ENCODE assay signal across 8 cellular contexts in the genomic region with DNA sequence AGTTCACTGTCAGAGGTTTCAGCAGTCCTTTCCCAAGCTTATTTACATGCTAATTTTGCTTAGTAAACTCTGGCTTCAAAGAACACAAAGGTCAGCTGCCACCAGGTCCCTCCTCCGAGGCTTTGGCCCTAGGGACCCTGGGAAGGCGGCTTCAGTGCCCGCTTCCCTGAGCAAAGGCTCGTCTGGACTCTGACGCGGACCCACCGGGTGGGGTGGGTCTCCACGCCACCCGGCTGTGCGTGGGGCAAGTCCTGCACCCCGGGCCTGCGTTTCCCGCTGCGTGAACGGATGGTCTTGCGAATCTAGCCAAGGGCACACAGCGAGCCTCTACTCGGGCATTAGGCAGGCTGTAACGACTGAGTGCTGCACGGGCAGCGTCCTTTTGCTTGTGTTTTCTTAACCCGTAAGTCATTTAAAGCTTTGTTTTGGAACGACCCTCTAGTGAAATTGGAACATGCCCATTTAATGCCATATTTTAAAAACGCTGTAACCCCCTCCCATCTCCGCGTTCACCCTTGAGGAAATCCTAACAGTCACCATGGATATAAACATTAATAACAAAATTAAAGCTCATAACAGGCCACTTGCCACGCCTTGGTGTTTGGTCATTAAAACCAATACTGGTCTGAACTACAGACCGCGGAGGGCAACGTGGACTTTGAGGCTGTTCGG. TPM values are rescaled to one million over a fixed set of nuclear protein-coding genes. Genes with fewer than 3 reads are reported as not detected.
DNase-seq lines count a peak whose midpoint lies in the region; ATAC-seq and TF ChIP-seq lines count a peak whose summit lies in the region.

No MANE protein-coding gene starts in this region.

- peak overlapping the region; percentile 92 to 99 for H3K4me3 ChIP-seq in ascending aorta
- peak overlapping the region; percentile 56 to 96 (median 88) for H3K4me3 ChIP-seq in stomach

- no peak for TF ChIP-seq EP300 in stomach (IDR thresholded peaks at IDR 0.05)

- DNase-seq in stimulated activated naive CD8-positive, alpha-beta T cell treated with anti-CD3 and anti-CD28 coated beads, Interleukin-15, Interleukin-2, amounts not matched to agents 100 U/mL and 50 U/mL, for 24 hours = no peak
- no peak for DNase-seq in ascending aorta (ENCODE audit: low spot score in 2 of 2)
- no peak for DNase-seq in immature natural killer cell
- no peak for DNase-seq in stomach
- no peak for DNase-seq in OCI-M2 (lab: John Stamatoyannopoulos, UW; ENCODE audit: unreplicated experiment)
- DNase-seq in effector CD8-positive, alpha-beta T cell (lab: John Stamatoyannopoulos, UW) = no peak
- DNase-seq in AML-193 (lab: John Stamatoyannopoulos, UW) = no peak

- intact Hi-C loops in ascending aorta (cut with DNase I) (loop anchor here (5.0 kb wide), 3 partner anchors 326 to 556 kb away; a partner anchor contains a TSS), stomach (cut with DNase I; ENCODE audit: low total_unique reads) (no loop called here)

- peak overlapping the region; percentile 87 for H3K4me3 Mint-ChIP-seq in stimulated activated naive CD8-positive, alpha-beta T cell treated with anti-CD3 and anti-CD28 coated beads, Interleukin-15, Interleukin-2, amounts not matched to agents 100 ng/mL and 50 ng/mL, for 24 hours
- H3K4me3 Mint-ChIP-seq in immature natural killer cell = peak overlapping the region; percentile 69 to 82 (median 79)

- TF ChIP-seq CTCF in ascending aorta (IDR thresholded peaks at IDR 0.05) = peak in 1 of 3 experiments; percentile 0
- TF ChIP-seq CTCF in stomach (IDR thresholded peaks at IDR 0.05) = no peak

- peaks cover 26% of the 10 kb centered on the region for H3K36me3 Mint-ChIP-seq in stimulated activated naive CD8-positive, alpha-beta T cell treated with anti-CD3 and anti-CD28 coated beads, Interleukin-15, Interleukin-2, amounts not matched to agents 100 ng/mL and 50 ng/mL, for 24 hours (ENCODE audit: low read depth)
- H3K36me3 Mint-ChIP-seq in immature natural killer cell = no peaks in the 10 kb centered on the region

- H3K27me3 Mint-ChIP-seq in stimulated activated naive CD8-positive, alpha-beta T cell treated with anti-CD3 and anti-CD28 coated beads, Interleukin-15, Interleukin-2, amounts not matched to agents 100 ng/mL and 50 ng/mL, for 24 hours = no peaks in the 10 kb centered on the region
- H3K27me3 Mint-ChIP-seq in immature natural killer cell (ENCODE audit: low read depth in 3 of 3) = peaks cover 8 to 17% (median 13%) of the 10 kb centered on the region in 3 donors

- TF ChIP-seq POLR2A in stomach (IDR thresholded peaks at IDR 0.05) = no peak

- H3K9me3 Mint-ChIP-seq in stimulated activated naive CD8-positive, alpha-beta T cell treated with anti-CD3 and anti-CD28 coated beads, Interleukin-15, Interleukin-2, amounts not matched to agents 100 ng/mL and 50 ng/mL, for 24 hours = no peaks in the 10 kb centered on the region
- no peaks in the 10 kb centered on the region for H3K9me3 Mint-ChIP-seq in immature natural killer cell

- H3K27ac ChIP-seq in ascending aorta (peak overlapping the region in 1 of 2 donors; percentile 67), stomach (peak overlapping the region; percentile 70 to 91 (median 82))

- peaks cover 6 to 11% of the 10 kb centered on the region in 2 donors for H3K4me1 ChIP-seq in ascending aorta
- peaks cover 16 to 47% (median 34%) of the 10 kb centered on the region in 4 donors for H3K4me1 ChIP-seq in stomach

- H3K36me3 ChIP-seq in ascending aorta = no peaks in the 10 kb centered on the region
- H3K36me3 ChIP-seq in stomach = no peaks in the 10 kb centered on the region

- 4 to 7% (median 6%) methylated on average over 21 to 31 of the region's 31 CpGs for WGBS in stomach, 5 donors

- H3K27ac Mint-ChIP-seq in stimulated activated naive CD8-positive, alpha-beta T cell treated with anti-CD3 and anti-CD28 coated beads, Interleukin-15, Interleukin-2, amounts not matched to agents 100 ng/mL and 50 ng/mL, for 24 hours = peak overlapping the region; percentile 59
- peak overlapping the region in 3 of 6 donors; percentile 48 to 67 (median 53) for H3K27ac Mint-ChIP-seq in immature natural killer cell

- H3K9me3 ChIP-seq in ascending aorta = no peaks in the 10 kb centered on the region
- no peaks in the 10 kb centered on the region for H3K9me3 ChIP-seq in stomach

- peaks cover 46% of the 10 kb centered on the region for H3K4me1 Mint-ChIP-seq in stimulated activated naive CD8-positive, alpha-beta T cell treated with anti-CD3 and anti-CD28 coated beads, Interleukin-15, Interleukin-2, amounts not matched to agents 100 ng/mL and 50 ng/mL, for 24 hours (ENCODE audit: low read depth)
- H3K4me1 Mint-ChIP-seq in immature natural killer cell = peaks cover 27% of the 10 kb centered on the region in 2 donors

- H3K27me3 ChIP-seq in ascending aorta (no peaks in the 10 kb centered on the region), stomach (peaks cover 0 to 10% (median 6%) of the 10 kb centered on the region in 3 donors)

- no peak for ATAC-seq in stimulated activated naive CD8-positive, alpha-beta T cell treated with anti-CD3 and anti-CD28 coated beads, Interleukin-15, Interleukin-2, amounts not matched to agents 100 U/mL and 50 U/mL, for 24 hours

RNA-seq across cellular contexts. Expression of a gene that starts 0.8 kb away (rescaled TPM):
- total RNA-seq in ascending aorta = 18.3 TPM
- 10 to 100 TPM in 1 of 3 donors, 1 to 10 TPM in 2; 8.7 to 17.8 (median 9.0) TPM for polyA plus RNA-seq in immature natural killer cell
- total RNA-seq in stomach = 10 to 100 TPM in 4 of 5 donors, 1 to 10 TPM in 1; 9.8 to 81.7 (median 21.5) TPM
- 10 to 100 TPM; 19.5 to 31.5 (median 22.5) TPM for polyA plus RNA-seq in stomach
